ENCODE assay signal across 20 cellular contexts in genomic region chr10:30462513-30462912, GRCh38.
"Had no signal": no experiment of that assay in that cellular context is flagged by ENCODE, and none has a peak within 500 bp of the region (broad histone marks: within the 10 kb centered on the region; RNA-seq: fewer than 3 reads in every experiment).

No MANE protein-coding gene starts in this region.

- H3K27me3 Mint-ChIP-seq: activated naive CD8-positive, alpha-beta T cell treated with anti-CD3 and anti-CD28 coated beads for 36 hours had no signal

- H3K4me1 Mint-ChIP-seq: activated naive CD8-positive, alpha-beta T cell treated with anti-CD3 and anti-CD28 coated beads for 36 hours had no signal

- H3K9me3 Mint-ChIP-seq: activated naive CD8-positive, alpha-beta T cell treated with anti-CD3 and anti-CD28 coated beads for 36 hours; activated T-cell treated with anti-CD3 and anti-CD28 coated beads, Interleukin-2, amount 50 U/mL, for 4 hours had no signal

- ATAC-seq: activated T-cell treated with anti-CD3 and anti-CD28 coated beads, Interleukin-2, amount 50 U/mL, for 4 hours; gastroesophageal sphincter; heart left ventricle; left colon; lower lobe of right lung; naive thymus-derived CD4-positive, alpha-beta T cell had no signal

- H3K27ac Mint-ChIP-seq: activated naive CD8-positive, alpha-beta T cell treated with anti-CD3 and anti-CD28 coated beads for 36 hours; naive thymus-derived CD4-positive, alpha-beta T cell had no signal

- DNase-seq: activated CD4-positive, alpha-beta T cell treated with anti-CD3 and anti-CD28 coated beads, Interleukin-2, amount 50 U/mL, for 4 hours; activated CD8-positive, alpha-beta memory T cell treated with anti-CD3 and anti-CD28 coated beads for 24 hours; activated CD8-positive, alpha-beta memory T cell treated with anti-CD3 and anti-CD28 coated beads, Interleukin-2, amount 50 U/mL, for 4 hours; activated naive CD4-positive, alpha-beta T cell treated with Interleukin-2 at 50 U/mL for 16 hours; activated naive CD8-positive, alpha-beta T cell treated with anti-CD3 and anti-CD28 coated beads for 36 hours; activated T-cell treated with anti-CD3 and anti-CD28 coated beads, Interleukin-2, amount 50 U/mL, for 4 hours; colonic mucosa; dorsolateral prefrontal cortex; esophagus squamous epithelium; heart left ventricle; left colon; lower lobe of right lung; naive thymus-derived CD4-positive, alpha-beta T cell; sigmoid colon; stimulated activated CD4-positive, alpha-beta T cell treated with anti-CD3 and anti-CD28 coated beads, Interleukin-2, amount 100 ng/mL, for 48 hours; stimulated activated CD8-positive, alpha-beta memory T cell treated with anti-CD3 and anti-CD28 coated beads, Interleukin-4, amount 100 ng/mL, for 48 hours; stimulated activated naive CD4-positive, alpha-beta T cell treated with Interleukin-2 at 50 U/mL for 16 hours; T-helper 9 cell; upper lobe of left lung had no signal

- H3K4me3 Mint-ChIP-seq: activated naive CD8-positive, alpha-beta T cell treated with anti-CD3 and anti-CD28 coated beads for 36 hours; activated T-cell treated with anti-CD3 and anti-CD28 coated beads, Interleukin-2, amount 50 U/mL, for 4 hours; naive thymus-derived CD4-positive, alpha-beta T cell had no signal
